25 cellular contexts compared by ENCODE assay signal in genomic region chr5:5589857-5590256, GRCh38.
"Had no signal": no experiment of that assay in that cellular context is flagged by ENCODE, and none has a peak within 500 bp of the region (broad histone marks: within the 10 kb centered on the region; RNA-seq: fewer than 3 reads in every experiment).

No MANE protein-coding gene starts in this region.

- H3K27ac ChIP-seq: colonic mucosa, epithelial cell of prostate, foreskin keratinocyte, gastroesophageal sphincter, heart left ventricle, hepatocyte, lower lobe of right lung had no signal

- ATAC-seq: effector memory CD8-positive, alpha-beta T cell; esophagus mucosa; foreskin keratinocyte; gastroesophageal sphincter; heart left ventricle; left colon; left lobe of liver; left ventricle myocardium superior; lower lobe of right lung; mucosa of descending colon; naive thymus-derived CD8-positive, alpha-beta T cell had no signal

- H3K4me1 ChIP-seq: colonic mucosa, foreskin keratinocyte, lower lobe of right lung had no signal

- H3K36me3 ChIP-seq: colonic mucosa, gastroesophageal sphincter, heart left ventricle, lower lobe of right lung had no signal

- DNase-seq: colonic mucosa; cortex of kidney; effector CD8-positive, alpha-beta T cell; effector memory CD8-positive, alpha-beta T cell; endodermal cell; erythroblast; foreskin keratinocyte; heart left ventricle; hypothalamus; immature natural killer cell; islet precursor cell; kidney; kidney glomerular epithelial cell; left colon; left ventricle myocardium superior; lower lobe of right lung; mesenchymal stem cell; mucosa of descending colon; naive B cell; naive thymus-derived CD8-positive, alpha-beta T cell had no signal

- H3K4me3 ChIP-seq: colonic mucosa, gastroesophageal sphincter, heart left ventricle, hepatocyte, lower lobe of right lung, mucosa of descending colon had no signal

- H3K9me3 ChIP-seq: colonic mucosa, gastroesophageal sphincter, heart left ventricle, lower lobe of right lung, mucosa of descending colon had no signal

- H3K27me3 ChIP-seq: colonic mucosa, foreskin keratinocyte, gastroesophageal sphincter, heart left ventricle, hepatocyte had no signal
